Comparison of ENCODE assay signal across 17 cellular contexts in genomic region chr6:113842165-113842564, GRCh38. TPM values are rescaled to one million over a fixed set of nuclear protein-coding genes. Genes with fewer than 3 reads are reported as not detected.
DNase-seq lines count a peak whose midpoint lies in the region; ATAC-seq and TF ChIP-seq lines count a peak whose summit lies in the region.
"Had no signal": no experiment of that assay in that cellular context is flagged by ENCODE, and none has a peak within 500 bp of the region (broad histone marks: within the 10 kb centered on the region; RNA-seq: fewer than 3 reads in every experiment).

No MANE protein-coding gene starts in this region.

- DNase-seq in AG08395 (ENCODE audit: low spot score) (peak; percentile 62), astrocyte of the hippocampus (ENCODE audit: low read depth, low spot score) (peak; percentile 72), heart right ventricle (no peak), Ammon's horn (ENCODE audit: low spot score) (no peak), cerebellar cortex (ENCODE audit: low spot score) (no peak)
- DNase-seq: activated CD4-positive, alpha-beta T cell treated with anti-CD3 and anti-CD28 coated beads for 4 hours; activated T-cell treated with anti-CD3 and anti-CD28 coated beads, Interleukin-2, amount 50 U/mL, for 1 hour; Calu3; islet precursor cell; midbrain; NCI-H2029; NCI-H69; stimulated activated naive CD4-positive, alpha-beta T cell had no signal

- H3K27me3 ChIP-seq in heart right ventricle = no peaks in the 10 kb centered on the region

- H3K4me3 ChIP-seq in heart right ventricle = no peak overlapping the region
- H3K4me3 ChIP-seq: skin epidermis had no signal

- ATAC-seq in GM18909 (IDR thresholded peaks at IDR 0.05; ENCODE audit: poor library complexity, unreplicated experiment) = peak; percentile 60
- peak; percentile 88 for ATAC-seq in HG03378 (IDR thresholded peaks at IDR 0.05; ENCODE audit: unreplicated experiment)
- no peak for ATAC-seq in heart right ventricle
- no peak for ATAC-seq in HG03521 (IDR thresholded peaks at IDR 0.05; ENCODE audit: unreplicated experiment)

- no peaks in the 10 kb centered on the region for H3K4me1 ChIP-seq in heart right ventricle

- no peaks in the 10 kb centered on the region for H3K9me3 ChIP-seq in heart right ventricle

- 44 to 94% methylated on average over 1 of the region's 1 CpG for WGBS in heart right ventricle, 2 donors

- TF ChIP-seq CTCF in heart right ventricle (IDR thresholded peaks at IDR 0.05) = no peak

- H3K36me3 ChIP-seq in heart right ventricle = no peaks in the 10 kb centered on the region

- H3K27ac ChIP-seq in heart right ventricle = no peak overlapping the region
- H3K27ac ChIP-seq: skin epidermis had no signal

- intact Hi-C loops in heart right ventricle (cut with DNase I) = no loop called here

RNA-seq across cellular contexts. Expression of gene MARCKS, which starts 15.0 kb away (rescaled TPM):
- 10 to 100 TPM; 12.9 to 65.2 (median 16.1) TPM for total RNA-seq in heart right ventricle
- 10 to 100 TPM in 1 of 2 donors, 1 to 10 TPM in 1; 6.7 to 12.3 TPM for polyA plus RNA-seq in heart right ventricle

Comparison
In these comparisons a context has a peak if more than half of its experiments do, and no peak if none do; other contexts are left out.
1. DNase-seq: peak in AG08395 (single experiment) and astrocyte of the hippocampus (single experiment); none in heart right ventricle (0 of 2), Ammon's horn (single experiment) and cerebellar cortex (single experiment).
2. ATAC-seq: peak in GM18909 (single experiment) and HG03378 (single experiment); none in heart right ventricle (0 of 8) and HG03521 (single experiment).